ENCODE assay signal across 17 cellular contexts in the genomic region with DNA sequence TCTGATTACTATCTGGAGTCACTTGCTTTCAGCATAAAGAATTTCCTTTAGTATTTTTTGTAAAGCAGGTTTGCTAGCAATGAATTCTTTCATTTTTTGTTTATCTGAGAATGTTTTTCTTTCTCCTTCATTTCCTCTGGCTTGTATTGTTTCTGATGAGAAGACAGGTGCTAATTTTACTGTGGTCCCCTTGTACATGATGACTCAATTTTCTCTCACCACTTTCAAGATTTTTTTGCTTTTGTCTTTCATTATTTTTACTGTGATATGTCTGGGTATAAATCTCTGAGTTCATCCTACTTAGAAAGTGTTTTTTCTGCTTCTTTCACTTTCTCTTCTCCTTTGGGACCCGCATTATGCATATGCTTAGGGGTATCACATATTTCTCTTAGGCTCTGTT.
"Had no signal": no experiment of that assay in that cellular context is flagged by ENCODE, and none has a peak within 500 bp of the region (broad histone marks: within the 10 kb centered on the region; RNA-seq: fewer than 3 reads in every experiment).

No MANE protein-coding gene starts in this region.

- H3K27me3 ChIP-seq: colonic mucosa, heart left ventricle, neutrophil, right atrium auricular region, suprapubic skin, thyroid gland had no signal

- H3K4me3 ChIP-seq: colonic mucosa, heart left ventricle, mucosa of descending colon, right atrium auricular region, suprapubic skin, thyroid gland had no signal

- H3K9me3 ChIP-seq: colonic mucosa, mucosa of descending colon, thyroid gland had no signal

- H3K4me1 Mint-ChIP-seq: naive thymus-derived CD8-positive, alpha-beta T cell had no signal

- DNase-seq: colonic mucosa; effector CD4-positive, alpha-beta T cell; heart left ventricle; hippocampal formation; kidney glomerular epithelial cell; mucosa of descending colon; naive thymus-derived CD8-positive, alpha-beta T cell; stimulated activated CD4-positive, alpha-beta T cell treated with anti-CD3 and anti-CD28 coated beads, Interleukin-4, amount 100 ng/mL, for 1 hour; stimulated activated CD8-positive, alpha-beta memory T cell treated with anti-CD3 and anti-CD28 coated beads, Interleukin-4, amount 100 ng/mL, for 48 hours; stimulated activated naive CD8-positive, alpha-beta T cell treated with anti-CD3 and anti-CD28 coated beads, Interleukin-15, Interleukin-2, amounts not matched to agents 100 U/mL and 50 U/mL, for 24 hours; thyroid gland had no signal

- H3K4me3 Mint-ChIP-seq: naive thymus-derived CD8-positive, alpha-beta T cell; stimulated activated effector memory CD8-positive, alpha-beta T cell treated with anti-CD3 and anti-CD28 coated beads, Interleukin-12 subunit alpha, Interleukin-12 subunit beta, amount 100 ng/mL, for 72 hours; type B pancreatic cell had no signal

- H3K36me3 ChIP-seq: colonic mucosa had no signal

- H3K27ac Mint-ChIP-seq: naive thymus-derived CD8-positive, alpha-beta T cell; stimulated activated effector memory CD8-positive, alpha-beta T cell treated with anti-CD3 and anti-CD28 coated beads, Interleukin-12 subunit alpha, Interleukin-12 subunit beta, amount 100 ng/mL, for 72 hours; type B pancreatic cell had no signal

- H3K4me1 ChIP-seq: colonic mucosa, heart left ventricle, right atrium auricular region, suprapubic skin, thyroid gland had no signal

- H3K27me3 Mint-ChIP-seq: naive thymus-derived CD8-positive, alpha-beta T cell; type B pancreatic cell had no signal

- H3K27ac ChIP-seq: colonic mucosa, heart left ventricle, neutrophil, right atrium auricular region, suprapubic skin, thyroid gland had no signal

- ATAC-seq: esophagus mucosa; heart left ventricle; mucosa of descending colon; naive thymus-derived CD8-positive, alpha-beta T cell; stimulated activated effector memory CD8-positive, alpha-beta T cell treated with anti-CD3 and anti-CD28 coated beads, Interleukin-12 subunit alpha, Interleukin-12 subunit beta, amount 100 ng/mL, for 72 hours; stimulated activated naive CD8-positive, alpha-beta T cell treated with anti-CD3 and anti-CD28 coated beads, Interleukin-15, Interleukin-2, amounts not matched to agents 100 U/mL and 50 U/mL, for 24 hours had no signal
